12 cellular contexts compared by ENCODE assay signal in the genomic region with DNA sequence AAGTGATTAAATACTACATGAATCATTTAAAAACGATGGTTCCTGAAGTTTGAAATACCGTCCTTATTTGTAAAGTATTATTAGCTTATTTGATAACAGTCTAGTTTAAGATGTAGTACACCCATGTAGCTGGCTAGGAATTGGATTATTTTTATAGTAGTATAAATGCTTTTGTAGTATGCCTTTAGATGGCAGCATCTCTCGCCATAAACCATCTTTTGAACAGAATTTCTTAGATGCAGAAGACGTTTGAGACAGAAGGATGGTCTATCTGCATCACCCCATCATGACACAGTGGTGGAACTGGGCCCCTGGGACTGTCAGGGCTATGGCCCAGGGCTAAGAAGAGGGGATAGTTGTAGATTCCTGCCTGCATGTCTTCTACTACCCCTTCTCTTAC.
DNase-seq lines count a peak whose midpoint lies in the region; ATAC-seq and TF ChIP-seq lines count a peak whose summit lies in the region.
"Had no signal": no experiment of that assay in that cellular context is flagged by ENCODE, and none has a peak within 500 bp of the region (broad histone marks: within the 10 kb centered on the region; RNA-seq: fewer than 3 reads in every experiment).

No MANE protein-coding gene starts in this region.

- TF ChIP-seq CTCF in Loucy (conservative IDR thresholded peaks at IDR 0.05; ENCODE audit: low read length) (peak; percentile 57), cardiac fibroblast (IDR thresholded peaks at IDR 0.05; ENCODE audit: low read depth, low read length) (peak; percentile 19), lower lobe of right lung (IDR thresholded peaks at IDR 0.05) (no peak)

- ATAC-seq in lower lobe of right lung (no peak), GM19455 (IDR thresholded peaks at IDR 0.05; ENCODE audit: unreplicated experiment) (no peak)

- no peak overlapping the region for H3K4me3 ChIP-seq in BLaER1
- no peak overlapping the region for H3K4me3 ChIP-seq in Loucy (ENCODE audit: low read length, poor library complexity, severe bottlenecking)
- H3K4me3 ChIP-seq in cardiac fibroblast (replicated peaks in 1 of 2; ENCODE audit: low read depth in 2 of 2, low read length in 2 of 2), result no peak overlapping the region
- no peak overlapping the region for H3K4me3 ChIP-seq in lower lobe of right lung
- H3K4me3 ChIP-seq: Peyer's patch had no signal

- H3K27ac ChIP-seq in BLaER1, result no peak overlapping the region
- peak overlapping the region; percentile 73 for H3K27ac ChIP-seq in lower lobe of right lung
- H3K27ac ChIP-seq: Peyer's patch had no signal

- no peaks in the 10 kb centered on the region for H3F3A ChIP-seq in Loucy (ENCODE audit: low read depth)

- no peaks in the 10 kb centered on the region for H3K79me2 ChIP-seq in Loucy (ENCODE audit: insufficient read depth, low read length)

- no peak overlapping the region for H2AFZ ChIP-seq in Loucy (ENCODE audit: low read length)

- H3K4me1 ChIP-seq in BLaER1 (peaks cover 24% of the 10 kb centered on the region), Loucy (ENCODE audit: insufficient read depth, low read length, poor library complexity, severe bottlenecking) (peaks cover 29% of the 10 kb centered on the region), lower lobe of right lung (peaks cover 73% of the 10 kb centered on the region)

- no peaks in the 10 kb centered on the region for H3K9me2 ChIP-seq in Loucy (replicated peaks; ENCODE audit: low read depth, low read length)

- intact Hi-C loops in lower lobe of right lung (cut with DNase I), result no loop called here

- H4K20me1 ChIP-seq in BLaER1, result no peaks in the 10 kb centered on the region
- H4K20me1 ChIP-seq in Loucy (ENCODE audit: insufficient read depth, low read length, poor library complexity, severe bottlenecking), result no peaks in the 10 kb centered on the region

- H3K36me3 ChIP-seq in BLaER1, result no peaks in the 10 kb centered on the region
- no peaks in the 10 kb centered on the region for H3K36me3 ChIP-seq in Loucy (ENCODE audit: insufficient read depth, low read length)
- H3K36me3 ChIP-seq in lower lobe of right lung, result no peaks in the 10 kb centered on the region
- H3K36me3 ChIP-seq: Peyer's patch had no signal

- peak overlapping the region; percentile 33 for H3K4me2 ChIP-seq in BLaER1
- no peak overlapping the region for H3K4me2 ChIP-seq in Loucy (ENCODE audit: low read depth, low read length, poor library complexity, severe bottlenecking)

- H3K9me3 ChIP-seq in BLaER1 (no peaks in the 10 kb centered on the region), Loucy (ENCODE audit: insufficient read depth, low read depth, low read length) (no peaks in the 10 kb centered on the region), lower lobe of right lung (no peaks in the 10 kb centered on the region)
- H3K9me3 ChIP-seq: Peyer's patch had no signal

- DNase-seq in cardiac fibroblast (ENCODE audit: low read depth in 2 of 2) (peak; percentile 59 to 60), lower lobe of right lung (no peak), NCI-H2196 (lab: John Stamatoyannopoulos, UW; ENCODE audit: unreplicated experiment) (no peak)
- DNase-seq in activated effector memory CD4-positive, alpha-beta T cell treated with anti-CD3 and anti-CD28 coated beads, Interleukin-2, amount 50 U/mL, for 16 hours, result no peak
- no peak for DNase-seq in activated naive CD4-positive, alpha-beta T cell treated with Interleukin-2 at 50 U/mL for 16 hours
- DNase-seq: aorta, NCI-H2171, Peyer's patch, substantia nigra had no signal

- H3K27me3 ChIP-seq in BLaER1 (no peaks in the 10 kb centered on the region), Loucy (ENCODE audit: insufficient read depth, low read length, poor library complexity, severe bottlenecking) (no peaks in the 10 kb centered on the region), lower lobe of right lung (ENCODE audit: low read depth) (no peaks in the 10 kb centered on the region)
- H3K27me3 ChIP-seq: Peyer's patch had no signal

- no peak overlapping the region for H3K9ac ChIP-seq in BLaER1
- H3K9ac ChIP-seq in Loucy (ENCODE audit: low read depth, low read length, poor library complexity, severe bottlenecking), result no peak overlapping the region

Comparison
In these comparisons a context has a peak if more than half of its experiments do, and no peak if none do; other contexts are left out.
1. DNase-seq: peak in cardiac fibroblast (2 of 2); none in lower lobe of right lung (single experiment), activated effector memory CD4-positive, alpha-beta T cell treated with anti-CD3 and anti-CD28 coated beads, Interleukin-2, amount 50 U/mL, for 16 hours (single experiment), NCI-H2196 (single experiment) and activated naive CD4-positive, alpha-beta T cell treated with Interleukin-2 at 50 U/mL for 16 hours (single experiment).